8 cellular contexts compared by ENCODE assay signal in the genomic region with DNA sequence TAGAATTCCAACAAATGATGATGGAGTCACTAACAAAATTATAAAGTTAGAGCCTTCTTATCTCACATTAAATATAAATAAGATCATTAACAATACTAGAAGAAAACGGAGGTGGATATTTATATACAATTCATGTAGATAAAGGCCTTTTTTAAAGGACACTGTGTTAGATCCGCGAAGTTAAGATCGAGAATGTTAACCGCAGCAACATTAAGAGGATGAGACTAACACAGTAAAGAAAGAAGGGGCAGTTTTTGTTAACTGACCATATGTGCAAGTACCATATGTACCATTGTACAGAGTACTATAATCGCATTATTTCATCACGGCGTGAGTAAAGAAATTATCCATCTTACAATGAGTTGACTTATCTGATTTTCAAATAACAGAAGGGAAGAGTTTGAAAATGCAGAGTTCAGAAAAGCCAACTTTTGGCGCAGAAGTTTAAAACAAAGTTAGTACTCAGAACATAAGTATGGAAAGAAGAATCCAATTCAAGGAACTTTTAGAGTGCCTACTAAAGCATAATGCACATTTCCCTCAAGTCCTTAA. TPM values are rescaled to one million over a fixed set of nuclear protein-coding genes. Genes with fewer than 3 reads are reported as not detected.
A peak's percentile ranks its signal among the peaks of the same experiment; 100 is the strongest.
DNase-seq lines count a peak whose midpoint lies in the region; ATAC-seq and TF ChIP-seq lines count a peak whose summit lies in the region.

No MANE protein-coding gene starts in this region.

- ATAC-seq in stimulated activated naive CD8-positive, alpha-beta T cell treated with anti-CD3 and anti-CD28 coated beads, Interleukin-15, Interleukin-2, amounts not matched to agents 100 U/mL and 50 U/mL, for 24 hours = no peak
- no peak for ATAC-seq in GM19395 (IDR thresholded peaks at IDR 0.05; ENCODE audit: unreplicated experiment)
- ATAC-seq in esophagus mucosa = no peak

- H3K36me3 Mint-ChIP-seq in stimulated activated naive CD8-positive, alpha-beta T cell treated with anti-CD3 and anti-CD28 coated beads, Interleukin-15, Interleukin-2, amounts not matched to agents 100 ng/mL and 50 ng/mL, for 24 hours (ENCODE audit: low read depth) = peaks cover 34% of the 10 kb centered on the region
- peaks cover 24% of the 10 kb centered on the region for H3K36me3 Mint-ChIP-seq in mesothelial cell of epicardium

- H3K27ac Mint-ChIP-seq in stimulated activated naive CD8-positive, alpha-beta T cell treated with anti-CD3 and anti-CD28 coated beads, Interleukin-15, Interleukin-2, amounts not matched to agents 100 ng/mL and 50 ng/mL, for 24 hours = peak overlapping the region; percentile 94
- H3K27ac Mint-ChIP-seq in mesothelial cell of epicardium = peak overlapping the region; percentile 93

- CTCF ChIA-PET in HEK293T (lab: Yijun Ruan, JAX) = no interaction called here

- peaks cover 8% of the 10 kb centered on the region for H3K27me3 Mint-ChIP-seq in stimulated activated naive CD8-positive, alpha-beta T cell treated with anti-CD3 and anti-CD28 coated beads, Interleukin-15, Interleukin-2, amounts not matched to agents 100 ng/mL and 50 ng/mL, for 24 hours
- no peaks in the 10 kb centered on the region for H3K27me3 Mint-ChIP-seq in mesothelial cell of epicardium (ENCODE audit: low read depth)

- TF ChIP-seq CTCF in astrocyte of the spinal cord (IDR thresholded peaks at IDR 0.05; ENCODE audit: low read depth, low read length) (no peak), mesothelial cell of epicardium (IDR thresholded peaks at IDR 0.05; ENCODE audit: unreplicated experiment) (no peak)

- H3K4me3 Mint-ChIP-seq in stimulated activated naive CD8-positive, alpha-beta T cell treated with anti-CD3 and anti-CD28 coated beads, Interleukin-15, Interleukin-2, amounts not matched to agents 100 ng/mL and 50 ng/mL, for 24 hours = peak overlapping the region; percentile 91
- peak overlapping the region; percentile 96 for H3K4me3 Mint-ChIP-seq in mesothelial cell of epicardium

- peaks cover 2% of the 10 kb centered on the region for H3K9me3 Mint-ChIP-seq in stimulated activated naive CD8-positive, alpha-beta T cell treated with anti-CD3 and anti-CD28 coated beads, Interleukin-15, Interleukin-2, amounts not matched to agents 100 ng/mL and 50 ng/mL, for 24 hours
- H3K9me3 Mint-ChIP-seq in mesothelial cell of epicardium = peaks cover 32% of the 10 kb centered on the region

- peaks cover 42% of the 10 kb centered on the region for H3K4me1 Mint-ChIP-seq in stimulated activated naive CD8-positive, alpha-beta T cell treated with anti-CD3 and anti-CD28 coated beads, Interleukin-15, Interleukin-2, amounts not matched to agents 100 ng/mL and 50 ng/mL, for 24 hours (ENCODE audit: low read depth)
- peaks cover 17% of the 10 kb centered on the region for H3K4me1 Mint-ChIP-seq in mesothelial cell of epicardium

- in situ Hi-C loops in astrocyte of the spinal cord (cut with HindIII; ENCODE audit: low sequenced_read_pairs) = no loop called here

- no peak for DNase-seq in stimulated activated naive CD8-positive, alpha-beta T cell treated with anti-CD3 and anti-CD28 coated beads, Interleukin-15, Interleukin-2, amounts not matched to agents 100 U/mL and 50 U/mL, for 24 hours
- DNase-seq in astrocyte of the spinal cord (ENCODE audit: low read depth, low spot score) = peak; percentile 22
- no peak for DNase-seq in mesothelial cell of epicardium (ENCODE audit: low spot score in 2 of 2, unreplicated experiment in 2 of 2)
- no peak for DNase-seq in AG20443 (ENCODE audit: low spot score)
- DNase-seq in HEK293T (ENCODE audit: extremely low spot score) = no peak

- peak overlapping the region; percentile 74 for H3K4me3 ChIP-seq in astrocyte of the spinal cord (ENCODE audit: low read depth, low read length)

- POLR2A ChIA-PET in HEK293T (lab: Yijun Ruan, JAX) = interaction anchor here (0.6 kb wide), 1 partner anchor 689 kb away, joined by 3 read pairs; no protein-coding TSS in a partner anchor

TF ChIP-seq in HEK293T, 16 proteins besides CTCF, POLR2A, EP300 and RAD21:
- TF ChIP-seq FOXK2 (IDR thresholded peaks at IDR 0.05) (no peak), SUZ12 (IDR thresholded peaks at IDR 0.05) (no peak), ZNF384 (IDR thresholded peaks at IDR 0.05) (no peak), SP1 (IDR thresholded peaks at IDR 0.05) (no peak), HDGF (IDR thresholded peaks at IDR 0.05; ENCODE audit: borderline replicate concordance) (no peak), FOXM1 (IDR thresholded peaks at IDR 0.05; ENCODE audit: borderline replicate concordance) (no peak), LEF1 (IDR thresholded peaks at IDR 0.05; ENCODE audit: borderline replicate concordance) (no peak), L3MBTL2 (conservative IDR thresholded peaks at IDR 0.05) (no peak), NFRKB (IDR thresholded peaks at IDR 0.05) (no peak), ELF4 (IDR thresholded peaks at IDR 0.05) (no peak)
- TF ChIP-seq, protein P1, sequence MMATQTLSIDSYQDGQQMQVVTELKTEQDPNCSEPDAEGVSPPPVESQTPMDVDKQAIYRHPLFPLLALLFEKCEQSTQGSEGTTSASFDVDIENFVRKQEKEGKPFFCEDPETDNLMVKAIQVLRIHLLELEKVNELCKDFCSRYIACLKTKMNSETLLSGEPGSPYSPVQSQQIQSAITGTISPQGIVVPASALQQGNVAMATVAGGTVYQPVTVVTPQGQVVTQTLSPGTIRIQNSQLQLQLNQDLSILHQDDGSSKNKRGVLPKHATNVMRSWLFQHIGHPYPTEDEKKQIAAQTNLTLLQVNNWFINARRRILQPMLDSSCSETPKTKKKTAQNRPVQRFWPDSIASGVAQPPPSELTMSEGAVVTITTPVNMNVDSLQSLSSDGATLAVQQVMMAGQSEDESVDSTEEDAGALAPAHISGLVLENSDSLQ (IDR thresholded peaks at IDR 0.05) = no peak

RNA-seq across cellular contexts. Expression of a gene that starts 1.4 kb away (rescaled TPM):
- total RNA-seq in mesothelial cell of epicardium = 20.1 to 21.8 TPM (median 21.2 TPM) in 3 replicates
- 6.9 TPM for total RNA-seq in esophagus mucosa
